11 cellular contexts compared by ENCODE assay signal in genomic region chr3:16369247-16369646, GRCh38.
DNase-seq lines count a peak whose midpoint lies in the region; ATAC-seq and TF ChIP-seq lines count a peak whose summit lies in the region.
"Had no signal": no experiment of that assay in that cellular context is flagged by ENCODE, and none has a peak within 500 bp of the region (broad histone marks: within the 10 kb centered on the region; RNA-seq: fewer than 3 reads in every experiment).

No MANE protein-coding gene starts in this region.

- TF ChIP-seq CTCF in ascending aorta (IDR thresholded peaks at IDR 0.05) = no peak

- no peak overlapping the region for H3K4me3 ChIP-seq in ascending aorta
- no peak overlapping the region for H3K4me3 ChIP-seq in effector memory CD4-positive, alpha-beta T cell (ENCODE audit: insufficient read depth, low read depth, low read length, poor library complexity, severe bottlenecking)

- H3K4me3 Mint-ChIP-seq in stimulated activated naive CD8-positive, alpha-beta T cell treated with anti-CD3 and anti-CD28 coated beads, Interleukin-15, amount 100 ng/mL, for 72 hours = no peak overlapping the region

- peak overlapping the region in 1 of 2 donors; percentile 85 for H3K27ac Mint-ChIP-seq in stimulated activated naive CD8-positive, alpha-beta T cell treated with anti-CD3 and anti-CD28 coated beads, Interleukin-15, amount 100 ng/mL, for 72 hours

- no peaks in the 10 kb centered on the region for H3K27me3 ChIP-seq in ascending aorta
- H3K27me3 ChIP-seq in effector memory CD4-positive, alpha-beta T cell (replicated peaks; ENCODE audit: control insufficient read depth, insufficient read depth, low read length, poor library complexity, severe bottlenecking) = no peaks in the 10 kb centered on the region

- no peak for DNase-seq in stimulated activated naive CD8-positive, alpha-beta T cell treated with anti-CD3 and anti-CD28 coated beads, Interleukin-15, Interleukin-2, amounts not matched to agents 100 U/mL and 50 U/mL, for 24 hours
- no peak for DNase-seq in stimulated activated naive CD8-positive, alpha-beta T cell treated with anti-CD3 and anti-CD28 coated beads, Interleukin-15, amount 100 ng/mL, for 72 hours
- DNase-seq in ascending aorta (ENCODE audit: low spot score in 2 of 2) = no peak
- peak; percentile 58 for DNase-seq in kidney tubule cell (ENCODE audit: low spot score)
- DNase-seq in HCEC 1CT = no peak
- DNase-seq in effector memory CD4-positive, alpha-beta T cell = no peak
- no peak for DNase-seq in NCI-H1417 (lab: John Stamatoyannopoulos, UW)
- no peak for DNase-seq in NCI-H2029 (lab: John Stamatoyannopoulos, UW)
- DNase-seq: activated CD4-positive, alpha-beta T cell treated with anti-CD3 and anti-CD28 coated beads for 1 hour; central memory CD4-positive, alpha-beta T cell; NCI-H2227 treated with DMSO at 0.1 percent for 48 hours had no signal

- ATAC-seq in stimulated activated naive CD8-positive, alpha-beta T cell treated with anti-CD3 and anti-CD28 coated beads, Interleukin-15, Interleukin-2, amounts not matched to agents 100 U/mL and 50 U/mL, for 24 hours = peak; percentile 16
- ATAC-seq in stimulated activated naive CD8-positive, alpha-beta T cell treated with anti-CD3 and anti-CD28 coated beads, Interleukin-15, amount 100 ng/mL, for 72 hours = no peak

- H3K27ac ChIP-seq in ascending aorta = peak overlapping the region; percentile 75 to 83
- H3K27ac ChIP-seq in effector memory CD4-positive, alpha-beta T cell (ENCODE audit: insufficient read depth, low read length, poor library complexity, severe bottlenecking) = no peak overlapping the region

- H3K36me3 ChIP-seq in ascending aorta = peaks cover 12 to 46% of the 10 kb centered on the region in 2 donors
- H3K36me3 ChIP-seq in effector memory CD4-positive, alpha-beta T cell (ENCODE audit: control insufficient read depth, insufficient read depth, low read length) = peaks cover 34% of the 10 kb centered on the region

- H3K9me3 Mint-ChIP-seq in stimulated activated naive CD8-positive, alpha-beta T cell treated with anti-CD3 and anti-CD28 coated beads, Interleukin-15, amount 100 ng/mL, for 72 hours = no peaks in the 10 kb centered on the region

- H3K4me1 Mint-ChIP-seq in stimulated activated naive CD8-positive, alpha-beta T cell treated with anti-CD3 and anti-CD28 coated beads, Interleukin-15, amount 100 ng/mL, for 72 hours = peaks cover 86% of the 10 kb centered on the region

- intact Hi-C loops in ascending aorta (cut with DNase I) = no loop called here

- no peaks in the 10 kb centered on the region for H3K27me3 Mint-ChIP-seq in stimulated activated naive CD8-positive, alpha-beta T cell treated with anti-CD3 and anti-CD28 coated beads, Interleukin-15, amount 100 ng/mL, for 72 hours

- H3K9me3 ChIP-seq in ascending aorta = no peaks in the 10 kb centered on the region
- no peaks in the 10 kb centered on the region for H3K9me3 ChIP-seq in effector memory CD4-positive, alpha-beta T cell (ENCODE audit: control insufficient read depth, low read length)

- H3K4me1 ChIP-seq in ascending aorta = peaks cover 6 to 43% of the 10 kb centered on the region in 2 donors
- no peaks in the 10 kb centered on the region for H3K4me1 ChIP-seq in effector memory CD4-positive, alpha-beta T cell (ENCODE audit: control insufficient read depth, insufficient read depth, low read length, poor library complexity, severe bottlenecking)
